Comparison of ENCODE assay signal across 10 cellular contexts in the genomic region with DNA sequence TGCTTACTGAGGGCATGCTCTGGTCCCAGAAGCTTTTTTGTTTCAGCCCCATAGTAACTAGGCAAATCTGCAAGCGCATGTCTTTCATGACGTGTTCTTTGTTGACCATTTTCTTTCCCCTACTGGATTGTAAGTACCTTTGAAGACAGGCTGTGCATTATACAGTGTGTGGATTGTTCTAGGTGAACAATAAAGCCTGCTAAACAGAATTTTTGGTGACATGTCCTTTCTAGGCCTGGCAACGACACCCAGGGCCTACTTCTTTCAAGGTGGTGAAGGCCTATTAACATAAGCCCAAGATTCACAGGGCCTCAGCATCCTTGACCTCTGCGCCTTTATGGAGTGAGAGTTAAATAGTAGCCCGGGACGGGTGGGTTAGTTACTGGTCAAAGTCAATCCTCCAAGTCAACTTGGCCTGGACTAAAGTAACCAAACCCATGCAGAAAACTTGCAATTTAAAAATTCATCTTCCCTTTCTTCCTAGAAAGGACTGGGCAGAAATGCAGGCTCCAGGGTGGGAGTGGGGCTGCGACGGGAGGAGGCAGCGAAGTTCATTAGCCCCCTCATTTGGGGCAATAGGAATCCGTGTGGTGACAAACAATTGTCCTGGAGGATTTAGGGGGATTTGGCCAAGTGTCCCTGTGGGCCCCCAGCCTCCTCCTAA. TPM values are rescaled to one million over a fixed set of nuclear protein-coding genes. Genes with fewer than 3 reads are reported as not detected.
DNase-seq lines count a peak whose midpoint lies in the region; ATAC-seq, FAIRE-seq and TF ChIP-seq lines count a peak whose summit lies in the region.
"Had no signal": no experiment of that assay in that cellular context is flagged by ENCODE, and none has a peak within 500 bp of the region (broad histone marks: within the 10 kb centered on the region; RNA-seq: fewer than 3 reads in every experiment).

No MANE protein-coding gene starts in this region.

- no peak overlapping the region for H2AFZ ChIP-seq in keratinocyte (ENCODE audit: control insufficient read depth, low read length)

- peaks cover 22% of the 10 kb centered on the region for H3K27me3 Mint-ChIP-seq in activated naive CD4-positive, alpha-beta T cell treated with anti-CD3 and anti-CD28 coated beads, Interleukin-2, amount 10 ng/mL, durations not matched to agents 7 days and 5 days
- H3K27me3 Mint-ChIP-seq in activated CD8-positive, alpha-beta T cell treated with anti-CD3 and anti-CD28 coated beads, Interleukin-2, amount 10 ng/mL, durations not matched to agents 7 days and 5 days (ENCODE audit: low read depth): peaks cover 4% of the 10 kb centered on the region

- no peak for TF ChIP-seq CTCF in keratinocyte (optimal IDR thresholded peaks at IDR 0.05 in 1 of 3, IDR thresholded peaks at IDR 0.05 in 1 of 3, conservative IDR thresholded peaks at IDR 0.05 in 1 of 3; ENCODE audit: extremely low read depth in 1 of 3, insufficient read depth in 2 of 3, low read length in 3 of 3)

- H3K27me3 ChIP-seq in keratinocyte (ENCODE audit: control insufficient read depth, extremely low read depth, insufficient read depth, low read length) (no peaks in the 10 kb centered on the region), stomach smooth muscle (ENCODE audit: control insufficient read depth in 1 of 2, insufficient read depth in 2 of 2, low read length in 2 of 2) (no peaks in the 10 kb centered on the region)

- H3K4me3 Mint-ChIP-seq in activated naive CD4-positive, alpha-beta T cell treated with anti-CD3 and anti-CD28 coated beads, Interleukin-2, amount 10 ng/mL, durations not matched to agents 7 days and 5 days: peak overlapping the region; percentile 25
- H3K4me3 Mint-ChIP-seq in activated CD8-positive, alpha-beta T cell treated with anti-CD3 and anti-CD28 coated beads, Interleukin-2, amount 10 ng/mL, durations not matched to agents 7 days and 5 days: peak overlapping the region; percentile 83

- FAIRE-seq in keratinocyte (lab: Jason Lieb, UNC): no peak

- no peaks in the 10 kb centered on the region for H3K9me1 ChIP-seq in keratinocyte (ENCODE audit: control insufficient read depth, extremely low read depth, insufficient read depth, low read length)

- POLR2A ChIA-PET in activated CD8-positive, alpha-beta T cell treated with anti-CD3 and anti-CD28 coated beads, Interleukin-2, amount 10 ng/mL, durations not matched to agents 7 days and 5 days (lab: Charles Lee): no interaction called here

- H3K4me3 ChIP-seq in keratinocyte (ENCODE audit: control insufficient read depth in 2 of 3, extremely low read depth in 1 of 3, insufficient read depth in 2 of 3, low read depth in 1 of 3, low read length in 3 of 3): no peak overlapping the region
- peak overlapping the region; percentile 78 to 87 for H3K4me3 ChIP-seq in stomach smooth muscle (ENCODE audit: low read length in 2 of 2)

- H3K4me1 Mint-ChIP-seq in activated naive CD4-positive, alpha-beta T cell treated with anti-CD3 and anti-CD28 coated beads, Interleukin-2, amount 10 ng/mL, durations not matched to agents 7 days and 5 days: peaks cover 4% of the 10 kb centered on the region
- H3K4me1 Mint-ChIP-seq in activated CD8-positive, alpha-beta T cell treated with anti-CD3 and anti-CD28 coated beads, Interleukin-2, amount 10 ng/mL, durations not matched to agents 7 days and 5 days (ENCODE audit: low read depth): peaks cover 8% of the 10 kb centered on the region

- H3K36me3 ChIP-seq in keratinocyte (ENCODE audit: control insufficient read depth in 2 of 2, extremely low read depth in 1 of 2, insufficient read depth in 2 of 2, low read length in 2 of 2) (no peaks in the 10 kb centered on the region), stomach smooth muscle (ENCODE audit: control insufficient read depth in 2 of 2, insufficient read depth in 2 of 2, low read length in 2 of 2) (no peaks in the 10 kb centered on the region)

- intact Hi-C loops in left colon (cut with DNase I, micrococcal nuclease): no loop called here

- H3K9ac ChIP-seq in keratinocyte (ENCODE audit: control insufficient read depth, extremely low read depth, insufficient read depth, low read length) (no peak overlapping the region), stomach smooth muscle (ENCODE audit: low read length in 2 of 2) (peak overlapping the region in 1 of 2 donors; percentile 38)

- no peak overlapping the region for H3K27ac Mint-ChIP-seq in activated naive CD4-positive, alpha-beta T cell treated with anti-CD3 and anti-CD28 coated beads, Interleukin-2, amount 10 ng/mL, durations not matched to agents 7 days and 5 days
- no peak overlapping the region for H3K27ac Mint-ChIP-seq in activated CD8-positive, alpha-beta T cell treated with anti-CD3 and anti-CD28 coated beads, Interleukin-2, amount 10 ng/mL, durations not matched to agents 7 days and 5 days

- DNase-seq in activated naive CD4-positive, alpha-beta T cell treated with anti-CD3 and anti-CD28 coated beads, Interleukin-2, amount 10 ng/mL, durations not matched to agents 7 days and 5 days: no peak
- no peak for DNase-seq in activated naive CD4-positive, alpha-beta T cell treated with Interleukin-2 at 50 U/mL for 16 hours
- DNase-seq in activated CD8-positive, alpha-beta T cell treated with anti-CD3 and anti-CD28 coated beads, Interleukin-2, amount 10 ng/mL, durations not matched to agents 7 days and 5 days: no peak
- DNase-seq in keratinocyte (ENCODE audit: low read depth, low spot score) (no peak), left colon (no peak)
- DNase-seq in activated CD4-positive, CD25-positive, alpha-beta regulatory T cell (lab: John Stamatoyannopoulos, UW): no peak

- peaks cover 2% of the 10 kb centered on the region for H3K36me3 Mint-ChIP-seq in activated naive CD4-positive, alpha-beta T cell treated with anti-CD3 and anti-CD28 coated beads, Interleukin-2, amount 10 ng/mL, durations not matched to agents 7 days and 5 days
- H3K36me3 Mint-ChIP-seq in activated CD8-positive, alpha-beta T cell treated with anti-CD3 and anti-CD28 coated beads, Interleukin-2, amount 10 ng/mL, durations not matched to agents 7 days and 5 days (ENCODE audit: low read depth): peaks cover 4% of the 10 kb centered on the region

- H3K79me2 ChIP-seq in keratinocyte (ENCODE audit: control insufficient read depth, insufficient read depth, low read length): no peaks in the 10 kb centered on the region

- no peaks in the 10 kb centered on the region for H3K4me1 ChIP-seq in keratinocyte (ENCODE audit: control insufficient read depth, extremely low read depth, insufficient read depth, low read length)
- peaks cover 5% of the 10 kb centered on the region for H3K4me1 ChIP-seq in stomach smooth muscle (ENCODE audit: control insufficient read depth, insufficient read depth, low read length)

- CTCF ChIA-PET in activated naive CD4-positive, alpha-beta T cell treated with anti-CD3 and anti-CD28 coated beads, Interleukin-2, amount 10 ng/mL, durations not matched to agents 7 days and 5 days (lab: Charles Lee): interaction anchor here (0.7 kb wide), 1 partner anchor 19 kb away, joined by 3 read pairs; no protein-coding TSS in a partner anchor
- CTCF ChIA-PET in activated CD8-positive, alpha-beta T cell treated with anti-CD3 and anti-CD28 coated beads, Interleukin-2, amount 10 ng/mL, durations not matched to agents 7 days and 5 days (lab: Charles Lee): interaction anchor here (0.6 to 3.2 kb wide), 9 partner anchors 7 to 351 kb away, joined by 3 to 16 read pairs (median 3); no protein-coding TSS in a partner anchor

- H3K4me2 ChIP-seq in keratinocyte (ENCODE audit: control insufficient read depth, extremely low read depth, insufficient read depth, low read depth, low read length): peak overlapping the region; percentile 96

- no peaks in the 10 kb centered on the region for H4K20me1 ChIP-seq in keratinocyte (ENCODE audit: control insufficient read depth, extremely low read depth, insufficient read depth, low read length)

- H3K9me3 ChIP-seq in keratinocyte (ENCODE audit: control insufficient read depth, low read depth, low read length): no peaks in the 10 kb centered on the region
- H3K9me3 ChIP-seq in stomach smooth muscle (ENCODE audit: control insufficient read depth in 2 of 2, low read length in 2 of 2): no peaks in the 10 kb centered on the region

- H3K9me3 Mint-ChIP-seq in activated naive CD4-positive, alpha-beta T cell treated with anti-CD3 and anti-CD28 coated beads, Interleukin-2, amount 10 ng/mL, durations not matched to agents 7 days and 5 days: no peaks in the 10 kb centered on the region
- no peaks in the 10 kb centered on the region for H3K9me3 Mint-ChIP-seq in activated CD8-positive, alpha-beta T cell treated with anti-CD3 and anti-CD28 coated beads, Interleukin-2, amount 10 ng/mL, durations not matched to agents 7 days and 5 days (ENCODE audit: insufficient read depth)

- H3K27ac ChIP-seq in keratinocyte (ENCODE audit: control insufficient read depth, insufficient read depth, low read length): no peak overlapping the region
- H3K27ac ChIP-seq in stomach smooth muscle (ENCODE audit: low read length): no peak overlapping the region

- dilution Hi-C loops in keratinocyte (cut with MboI; ENCODE audit: extremely low pct_ligation_motif_present, low sequenced_read_pairs): no loop called here

- no peak for ATAC-seq in activated CD8-positive, alpha-beta T cell treated with anti-CD3 and anti-CD28 coated beads, Interleukin-2, amount 10 ng/mL, durations not matched to agents 7 days and 5 days
- ATAC-seq in left colon (no peak), HG02852 (IDR thresholded peaks at IDR 0.05; ENCODE audit: unreplicated experiment) (no peak)

RNA-seq across cellular contexts. Expression of gene TRIM71, which starts 37.6 kb away (rescaled TPM):
- not detected for total RNA-seq in activated CD8-positive, alpha-beta T cell treated with anti-CD3 and anti-CD28 coated beads, Interleukin-2, amount 10 ng/mL, durations not matched to agents 7 days and 5 days
- polyA plus RNA-seq in keratinocyte: under 0.01 TPM in 1 of 3 replicates, not detected in the others
- not detected for polyA plus RNA-seq in keratinocyte (2011; ENCODE audit: low read depth)
- not detected in 2 replicates for polyA plus RNA-seq in keratinocyte (2011; cell fraction: cytosol; rRNA removed)
- polyA plus RNA-seq in keratinocyte (2011; cell fraction: nucleus; rRNA removed): not detected in 2 replicates
- polyA plus RNA-seq in keratinocyte (2012; ENCODE audit: low replicate concordance): not detected in 2 replicates
- polyA minus RNA-seq in keratinocyte: 0.03 TPM in 2 of 3 replicates, not detected in the other
- polyA minus RNA-seq in keratinocyte (2011; cell fraction: cytosol; rRNA and poly(A)+ RNA removed): not detected
- not detected in 2 replicates for polyA minus RNA-seq in keratinocyte (2011; cell fraction: nucleus; rRNA and poly(A)+ RNA removed)
- total RNA-seq in left colon: not detected
- total RNA-seq: pulmonary artery endothelial cell had no signal
- polyA plus RNA-seq: BJ had no signal

Comparison
In these comparisons a context has a peak if more than half of its experiments do, and no peak if none do; other contexts are left out.
1. H3K4me3 ChIP-seq: peak in stomach smooth muscle (2 of 2); none in keratinocyte (0 of 3).